1 cellular context compared by ENCODE assay signal in genomic region chr9:127930298-127931091, GRCh38.
TF ChIP-seq lines count a peak whose summit lies in the region.

PIP5KL1 (minus strand) TSS chr9:127930777; CDS start chr9:127930752, 25 bp downstream.

TF ChIP-seq in WTC11, 78 proteins besides CTCF, POLR2A, EP300 and RAD21 (continued from another document and continues in another):
- no peak for TF ChIP-seq PRDM15 (CRISPR knock-in tag; IDR thresholded peaks at IDR 0.05)
- no peak for TF ChIP-seq ZNF232 (CRISPR knock-in tag; IDR thresholded peaks at IDR 0.05)
- no peak for TF ChIP-seq OVOL2 (CRISPR knock-in tag; IDR thresholded peaks at IDR 0.05; ENCODE audit: borderline replicate concordance)
- peak; percentile 89 for TF ChIP-seq ERG (CRISPR knock-in tag; IDR thresholded peaks at IDR 0.05)
- no peak for TF ChIP-seq IRF1 (CRISPR knock-in tag; IDR thresholded peaks at IDR 0.05)
- TF ChIP-seq IRF2 (CRISPR knock-in tag; IDR thresholded peaks at IDR 0.05; ENCODE audit: borderline replicate concordance, low read depth): no peak
- peak; percentile 69; the same call in 1 of the 2 replicates for TF ChIP-seq EMX1 (CRISPR knock-in tag; IDR thresholded peaks at IDR 0.05)
- no peak for TF ChIP-seq NFE2L1 (CRISPR knock-in tag; IDR thresholded peaks at IDR 0.05)
- no peak for TF ChIP-seq ESRRA (CRISPR knock-in tag; IDR thresholded peaks at IDR 0.05; ENCODE audit: borderline replicate concordance)
- no peak for TF ChIP-seq FOXJ3 (CRISPR knock-in tag; IDR thresholded peaks at IDR 0.05; ENCODE audit: borderline replicate concordance)
- TF ChIP-seq ZNF396 (CRISPR knock-in tag; IDR thresholded peaks at IDR 0.05; ENCODE audit: borderline replicate concordance): no peak
- no peak for TF ChIP-seq GABPB1 (CRISPR knock-in tag; IDR thresholded peaks at IDR 0.05)
- no peak for TF ChIP-seq ZNF423 (CRISPR knock-in tag; IDR thresholded peaks at IDR 0.05)
- no peak for TF ChIP-seq E2F4 (CRISPR knock-in tag; IDR thresholded peaks at IDR 0.05; ENCODE audit: borderline replicate concordance, low read depth)
- no peak for TF ChIP-seq SMAD3 (CRISPR knock-in tag; IDR thresholded peaks at IDR 0.05; ENCODE audit: borderline replicate concordance)
- TF ChIP-seq MLX (CRISPR knock-in tag; IDR thresholded peaks at IDR 0.05): no peak
- peak; percentile 93; the same call in 1 of the 2 replicates for TF ChIP-seq ZNF416 (CRISPR knock-in tag; IDR thresholded peaks at IDR 0.05)
- 0 out of 2 replicates have a peak, but pooled peaks have one; percentile 33 for TF ChIP-seq MYBL2 (CRISPR knock-in tag; IDR thresholded peaks at IDR 0.05)
- TF ChIP-seq NR1H2 (CRISPR knock-in tag; IDR thresholded peaks at IDR 0.05): peak; percentile 55; the same call in 1 of the 2 replicates
- no peak for TF ChIP-seq SOX15 (CRISPR knock-in tag; IDR thresholded peaks at IDR 0.05)
- no peak for TF ChIP-seq ARID4B (CRISPR knock-in tag; IDR thresholded peaks at IDR 0.05; ENCODE audit: borderline replicate concordance)
- no peak for TF ChIP-seq TCF7 (CRISPR knock-in tag; IDR thresholded peaks at IDR 0.05; ENCODE audit: low read depth)
- no peak for TF ChIP-seq MXD4 (CRISPR knock-in tag; IDR thresholded peaks at IDR 0.05; ENCODE audit: borderline replicate concordance)
- 0 out of 2 replicates have a peak, but pooled peaks have one; percentile 64 for TF ChIP-seq ZBTB43 (CRISPR knock-in tag; IDR thresholded peaks at IDR 0.05)
- TF ChIP-seq ATF2 (CRISPR knock-in tag; IDR thresholded peaks at IDR 0.05; ENCODE audit: borderline replicate concordance, low read depth): no peak
- no peak; the same call in 1 of the 2 replicates for TF ChIP-seq ETV6 (CRISPR knock-in tag; IDR thresholded peaks at IDR 0.05)
- TF ChIP-seq FOXP1 (CRISPR knock-in tag; IDR thresholded peaks at IDR 0.05; ENCODE audit: borderline replicate concordance): no peak; the same call in 1 of the 2 replicates
- TF ChIP-seq ATF3 (CRISPR knock-in tag; conservative IDR thresholded peaks at IDR 0.05): no peak
- TF ChIP-seq STAT6 (CRISPR knock-in tag; conservative IDR thresholded peaks at IDR 0.05; ENCODE audit: low read depth): no peak
- 0 out of 2 replicates have a peak, but pooled peaks have one; percentile 2 for TF ChIP-seq FOXK1 (CRISPR knock-in tag; IDR thresholded peaks at IDR 0.05)
- no peak for TF ChIP-seq GTF2I (CRISPR knock-in tag; conservative IDR thresholded peaks at IDR 0.05)
- no peak for TF ChIP-seq ZNF425 (CRISPR knock-in tag; conservative IDR thresholded peaks at IDR 0.05)
- no peak for TF ChIP-seq ZNF219 (CRISPR knock-in tag; IDR thresholded peaks at IDR 0.05; ENCODE audit: borderline replicate concordance)
- 0 out of 2 replicates have a peak, but pooled peaks have one; percentile 63 for TF ChIP-seq ZBTB21 (CRISPR knock-in tag; IDR thresholded peaks at IDR 0.05; ENCODE audit: borderline replicate concordance)
- TF ChIP-seq NFYB (CRISPR knock-in tag; conservative IDR thresholded peaks at IDR 0.05; ENCODE audit: low read depth): peak; percentile 90
- TF ChIP-seq ZNF263 (CRISPR knock-in tag; IDR thresholded peaks at IDR 0.05; ENCODE audit: low read depth): no peak
- TF ChIP-seq GRHL2 (CRISPR knock-in tag; IDR thresholded peaks at IDR 0.05; ENCODE audit: insufficient replicate concordance, severe bottlenecking): no peak
- no peak for TF ChIP-seq TEAD4 (CRISPR knock-in tag; IDR thresholded peaks at IDR 0.05)
- 0 out of 2 replicates have a peak, but pooled peaks have one; percentile 42 for TF ChIP-seq NFATC4 (CRISPR knock-in tag; IDR thresholded peaks at IDR 0.05)
- no peak for TF ChIP-seq JAZF1 (CRISPR knock-in tag; IDR thresholded peaks at IDR 0.05)
